ENCODE assay signal across 13 cellular contexts in the genomic region with DNA sequence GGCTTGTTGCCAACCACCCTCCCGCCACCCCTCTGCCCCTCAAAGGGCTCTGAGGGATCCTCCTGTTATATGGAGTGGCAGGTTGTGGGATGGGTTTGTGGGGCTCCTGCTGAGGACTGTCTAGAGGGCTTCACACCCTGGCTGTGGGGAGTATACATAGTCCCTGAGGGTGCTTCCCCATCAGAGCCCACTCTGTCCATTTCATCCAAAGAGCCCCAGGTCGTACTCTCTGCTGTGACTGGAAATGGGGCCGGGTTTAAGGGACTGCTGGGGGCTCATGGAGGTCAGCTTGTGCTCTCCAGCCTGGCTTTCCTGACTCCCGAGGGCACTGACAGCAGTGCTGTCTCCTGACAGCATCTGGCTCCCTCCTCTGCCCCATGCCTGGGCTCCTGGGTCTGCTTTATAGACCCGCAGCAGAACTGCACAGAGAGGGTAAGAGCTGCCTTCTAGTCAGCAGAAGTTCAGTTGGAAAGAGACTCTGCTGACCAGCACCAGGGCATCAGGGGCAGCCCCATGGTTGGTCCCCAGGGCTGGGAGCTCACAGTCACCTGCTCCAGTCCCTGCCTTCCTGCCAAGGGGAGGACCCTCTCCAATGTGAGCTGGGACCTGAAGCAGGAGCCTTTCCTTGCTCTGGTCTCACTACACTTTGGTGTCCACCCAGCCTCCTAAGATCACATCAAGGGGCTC. TPM values are rescaled to one million over a fixed set of nuclear protein-coding genes. Genes with fewer than 3 reads are reported as not detected.
DNase-seq lines count a peak whose midpoint lies in the region; ATAC-seq and TF ChIP-seq lines count a peak whose summit lies in the region.
"Had no signal": no experiment of that assay in that cellular context is flagged by ENCODE, and none has a peak within 500 bp of the region (broad histone marks: within the 10 kb centered on the region; RNA-seq: fewer than 3 reads in every experiment).

No MANE protein-coding gene starts in this region.

- in situ Hi-C loops in mammary epithelial cell (cut with MboI; ENCODE audit: low sequenced_read_pairs in 2 of 2), result no loop called here

- H3K27me3 Mint-ChIP-seq in CD4-positive, alpha-beta memory T cell, result peaks cover 0 to 2% of the 10 kb centered on the region in 2 donors

- DNase-seq in CD4-positive, alpha-beta memory T cell, result no peak
- DNase-seq in HT-29 (ENCODE audit: low spot score) (peak; percentile 16), mammary epithelial cell (no peak), posterior vena cava (ENCODE audit: low spot score) (peak; percentile 47), amygdala (lab: John Stamatoyannopoulos, UW) (no peak), NCI-H446 treated with DMSO at 0.1 percent for 48 hours (lab: John Stamatoyannopoulos, UW) (no peak)
- DNase-seq: anterior cingulate cortex, MV-4-11, SK-N-SH had no signal

- H3K79me2 ChIP-seq in mammary epithelial cell (ENCODE audit: insufficient read depth, low read length), result peaks cover 31% of the 10 kb centered on the region
- H3K79me2 ChIP-seq: parathyroid adenoma had no signal

- peak overlapping the region; percentile 47 to 81 (median 73) for H3K4me3 Mint-ChIP-seq in CD4-positive, alpha-beta memory T cell

- CTCF ChIA-PET in CD4-positive, alpha-beta memory T cell (lab: Charles Lee; ENCODE audit: partially characterized antibody), result interaction anchor here (1.2 to 4.5 kb wide), 5 partner anchors 11 to 120 kb away, joined by 3 to 46 read pairs (median 4); no protein-coding TSS in a partner anchor
- CTCF ChIA-PET in mammary epithelial cell (lab: Charles Lee; ENCODE audit: low non-redundant PET), result no interaction called here

- H2AFZ ChIP-seq in mammary epithelial cell (ENCODE audit: low read depth, low read length), result no peak overlapping the region
- H2AFZ ChIP-seq: parathyroid adenoma had no signal

- peaks cover 0 to 9% (median 6%) of the 10 kb centered on the region in 8 donors for H3K9me3 Mint-ChIP-seq in CD4-positive, alpha-beta memory T cell

- dilution Hi-C loops in mammary epithelial cell (cut with HindIII; ENCODE audit: low sequenced_read_pairs), result no loop called here

- POLR2A ChIA-PET in CD4-positive, alpha-beta memory T cell (lab: Charles Lee; ENCODE audit: partially characterized antibody), result interaction anchor here (0.6 to 5.7 kb wide), 7 partner anchors 13 to 196 kb away, joined by 3 to 99 read pairs (median 5); no protein-coding TSS in a partner anchor

- peaks cover 89% of the 10 kb centered on the region for H3K4me1 ChIP-seq in CD4-positive, alpha-beta memory T cell (ENCODE audit: insufficient read depth, low read length)
- H3K4me1 ChIP-seq in mammary epithelial cell (ENCODE audit: insufficient read depth, low read length), result peaks cover 76% of the 10 kb centered on the region
- H3K4me1 ChIP-seq: parathyroid adenoma had no signal

- no peaks in the 10 kb centered on the region for H3K36me3 ChIP-seq in CD4-positive, alpha-beta memory T cell (ENCODE audit: insufficient read depth, low read length)
- no peaks in the 10 kb centered on the region for H3K36me3 ChIP-seq in mammary epithelial cell (ENCODE audit: insufficient read depth, low read length)
- H3K36me3 ChIP-seq: thoracic aorta had no signal

- no peaks in the 10 kb centered on the region for H4K20me1 ChIP-seq in mammary epithelial cell (ENCODE audit: insufficient read depth, low read length)

- H3K4me2 ChIP-seq in mammary epithelial cell (ENCODE audit: insufficient read depth, low read depth, low read length), result peak overlapping the region; percentile 49
- H3K4me2 ChIP-seq: SK-N-SH had no signal

- TF ChIP-seq CTCF in mammary epithelial cell (conservative IDR thresholded peaks at IDR 0.05 in 1 of 2, IDR thresholded peaks at IDR 0.05 in 1 of 2; ENCODE audit: extremely low read depth in 1 of 2, insufficient read depth in 1 of 2, low read depth in 1 of 2, low read length in 2 of 2), result no peak

- no peaks in the 10 kb centered on the region for H3K27me3 ChIP-seq in CD4-positive, alpha-beta memory T cell (ENCODE audit: insufficient read depth, low read length)
- H3K27me3 ChIP-seq in mammary epithelial cell (ENCODE audit: insufficient read depth, low read length), result no peaks in the 10 kb centered on the region

- 52% methylated on average over 4 of the region's 5 CpGs for WGBS in mammary epithelial cell (ENCODE audit: low coverage, missing lambda C conversion rate)

- intact Hi-C loops in CD4-positive, alpha-beta memory T cell (cut with micrococcal nuclease), result loop anchor here (5.0 kb wide), 1 partner anchor 77 kb away; a partner anchor contains a TSS
- intact Hi-C loops in mammary epithelial cell (cut with micrococcal nuclease) (no loop called here), posterior vena cava (cut with DNase I) (no loop called here)

- peak overlapping the region in 5 of 7 donors; percentile 37 to 77 (median 60) for H3K27ac Mint-ChIP-seq in CD4-positive, alpha-beta memory T cell

- no TSS peak for BruUV-seq in mammary epithelial cell (replicated peaks; lab: Mats Ljungman, UMichigan)

- H3K4me1 Mint-ChIP-seq in CD4-positive, alpha-beta memory T cell, result peaks cover 55 to 75% (median 63%) of the 10 kb centered on the region in 4 donors

- peaks cover 10% of the 10 kb centered on the region in 2 donors for H3K36me3 Mint-ChIP-seq in CD4-positive, alpha-beta memory T cell

- H3K4me3 ChIP-seq in CD4-positive, alpha-beta memory T cell (ENCODE audit: low read length in 2 of 2), result peak overlapping the region in 1 of 2 donors; percentile 11
- no peak overlapping the region for H3K4me3 ChIP-seq in mammary epithelial cell (replicated peaks in 1 of 3; ENCODE audit: insufficient read depth in 1 of 3, low read depth in 2 of 3, low read length in 3 of 3)
- H3K4me3 ChIP-seq: GM12878, thoracic aorta had no signal

- H3K27ac ChIP-seq in CD4-positive, alpha-beta memory T cell (ENCODE audit: low read depth, low read length), result no peak overlapping the region
- peak overlapping the region; percentile 92 for H3K27ac ChIP-seq in mammary epithelial cell (ENCODE audit: insufficient read depth, low read depth, low read length)
- H3K27ac ChIP-seq: parathyroid adenoma, thoracic aorta had no signal

- no peaks in the 10 kb centered on the region for H3K9me3 ChIP-seq in CD4-positive, alpha-beta memory T cell (ENCODE audit: control insufficient read depth in 1 of 2, low read length in 2 of 2)
- peaks cover under 1% of the 10 kb centered on the region for H3K9me3 ChIP-seq in mammary epithelial cell (replicated peaks; ENCODE audit: insufficient read depth, low read length)
- H3K9me3 ChIP-seq: SK-N-SH, thoracic aorta had no signal

- no peak for ATAC-seq in GM18909 (IDR thresholded peaks at IDR 0.05; ENCODE audit: poor library complexity, unreplicated experiment)
- ATAC-seq: GM12878 had no signal

- peak overlapping the region; percentile 81 for H3K9ac ChIP-seq in mammary epithelial cell (ENCODE audit: insufficient read depth, low read length)
- H3K9ac ChIP-seq: parathyroid adenoma, SK-N-SH had no signal

RNA-seq across cellular contexts. Expression of a gene that starts 17.8 kb away (rescaled TPM):
- total RNA-seq in CD4-positive, alpha-beta memory T cell, result 1 to 10 TPM in 1 of 2 experiments, under 1 TPM in 1; 0.25 to 1.8 TPM
- under 1 TPM; 0.18 to 0.33 TPM for polyA plus RNA-seq in CD4-positive, alpha-beta memory T cell
- total RNA-seq in HT-29 (2014; rRNA removed; shearing (Covaris generic)), result 148 and 187 TPM in 2 replicates
- 100 to 1,000 TPM; 170 to 608 TPM for total RNA-seq in mammary epithelial cell
- polyA plus RNA-seq in mammary epithelial cell, result 120 TPM
- polyA minus RNA-seq in mammary epithelial cell, result 1,186 TPM
- total RNA-seq in posterior vena cava, result under 1 TPM; 0.14 to 0.38 TPM
- polyA plus RNA-seq: SK-N-SH had no signal

RNA-seq across cellular contexts. Expression of a gene that starts 46.0 kb away (rescaled TPM):
- total RNA-seq in CD4-positive, alpha-beta memory T cell, result 100 to 1,000 TPM; 268 to 269 TPM
- polyA plus RNA-seq in CD4-positive, alpha-beta memory T cell, result 100 to 1,000 TPM; 436 to 502 TPM
- total RNA-seq in HT-29 (2014; rRNA removed; shearing (Covaris generic)), result not detected in 2 replicates
- total RNA-seq in mammary epithelial cell (under 1 TPM in 1 of 2 donors, not detected in 1; 0.17 TPM), posterior vena cava (under 1 TPM; 0.46 to 0.62 TPM)
- polyA plus RNA-seq in mammary epithelial cell, result 0.20 TPM
- polyA minus RNA-seq in mammary epithelial cell, result not detected
- total RNA-seq: thoracic aorta had no signal
- polyA plus RNA-seq: SK-N-SH had no signal

Comparison
In these comparisons a context has a peak if more than half of its experiments do, and no peak if none do; other contexts are left out.
1. DNase-seq: peak in HT-29 (single experiment) and posterior vena cava (single experiment); none in CD4-positive, alpha-beta memory T cell (0 of 5), mammary epithelial cell (single experiment), amygdala (0 of 56) and NCI-H446 treated with DMSO at 0.1 percent for 48 hours (single experiment).
2. RNA of a gene that starts 17.8 kb away (total RNA-seq): 170 to 608 TPM in mammary epithelial cell and 148 to 187 TPM in HT-29; 0.25 to 1.8 TPM in CD4-positive, alpha-beta memory T cell and 0.14 to 0.38 TPM in posterior vena cava; every median in the first group is over 10 times any median in the second.
3. RNA of a gene that starts 46.0 kb away (total RNA-seq): 268 to 269 TPM in CD4-positive, alpha-beta memory T cell; 0.46 to 0.62 TPM in posterior vena cava, 0.17 TPM in mammary epithelial cell and not detected in HT-29; every median in the first group is over 100 times any median in the second.